32 cellular contexts compared by ENCODE assay signal in the genomic region with DNA sequence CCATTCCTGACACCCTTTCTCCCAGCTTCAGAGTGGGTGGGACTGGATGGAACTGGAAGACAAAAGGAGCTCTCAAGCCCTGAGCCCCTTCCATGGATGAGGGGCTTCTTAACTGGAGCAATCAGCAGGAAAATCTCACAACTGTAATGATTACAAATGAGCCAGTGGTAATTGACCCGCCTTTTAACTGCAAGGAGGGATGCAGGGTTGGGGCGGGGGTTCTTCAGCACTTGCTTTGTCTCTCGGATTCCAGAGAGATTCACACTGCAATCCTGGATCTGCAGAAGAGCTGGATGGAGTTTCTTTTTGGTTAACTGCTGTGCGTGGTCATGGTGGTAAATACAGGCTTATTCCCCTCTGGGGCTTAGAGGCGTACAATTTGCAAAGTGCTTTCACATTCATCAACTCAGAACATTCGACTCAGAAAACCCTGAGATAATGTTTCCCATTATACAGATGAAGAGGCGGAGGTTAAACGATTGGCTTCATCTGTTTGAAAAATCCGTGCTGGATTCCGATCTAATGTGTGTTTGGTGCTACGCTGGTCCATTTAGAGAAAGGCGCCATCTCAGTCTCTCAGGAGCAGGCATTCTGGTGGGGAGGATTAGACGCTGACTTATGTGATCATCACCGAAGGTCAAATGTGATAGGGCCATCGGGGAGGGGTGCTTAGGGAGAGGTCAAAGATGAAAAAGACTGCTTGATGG.
DNase-seq lines count a peak whose midpoint lies in the region; ATAC-seq and TF ChIP-seq lines count a peak whose summit lies in the region.
"Had no signal": no experiment of that assay in that cellular context is flagged by ENCODE, and none has a peak within 500 bp of the region (broad histone marks: within the 10 kb centered on the region; RNA-seq: fewer than 3 reads in every experiment).

No MANE protein-coding gene starts in this region.

- no peaks in the 10 kb centered on the region for H3K9me3 ChIP-seq in OCI-LY7 (ENCODE audit: low read length)
- no peaks in the 10 kb centered on the region for H3K9me3 ChIP-seq in endodermal cell (ENCODE audit: control insufficient read depth, low read length)
- H3K9me3 ChIP-seq: SJSA1, tibial artery had no signal

- no peaks in the 10 kb centered on the region for H3K9me3 Mint-ChIP-seq in GM23338
- H3K9me3 Mint-ChIP-seq in endodermal cell: no peaks in the 10 kb centered on the region
- H3K9me3 Mint-ChIP-seq in osteocyte (ENCODE audit: unreplicated experiment): no peaks in the 10 kb centered on the region
- H3K9me3 Mint-ChIP-seq: activated naive CD8-positive, alpha-beta T cell treated with anti-CD3 and anti-CD28 coated beads for 36 hours; effector memory CD8-positive, alpha-beta T cell had no signal

- TF ChIP-seq CTCF in GM23338 (conservative IDR thresholded peaks at IDR 0.05; ENCODE audit: low read depth in 2 of 2): no peak
- TF ChIP-seq CTCF in OCI-LY7 (conservative IDR thresholded peaks at IDR 0.05; ENCODE audit: low read length): no peak
- no peak for TF ChIP-seq CTCF in endodermal cell (conservative IDR thresholded peaks at IDR 0.05)
- no peak for TF ChIP-seq CTCF in osteocyte (IDR thresholded peaks at IDR 0.05)

- H3K4me3 ChIP-seq in GM23338 (no peak overlapping the region), OCI-LY7 (ENCODE audit: low read depth, low read length, poor library complexity, severe bottlenecking) (no peak overlapping the region), endodermal cell (ENCODE audit: low read length) (no peak overlapping the region)
- H3K4me3 ChIP-seq: cardiac muscle cell, coronary artery, SJSA1, tibial artery had no signal

- H3K9me2 ChIP-seq in GM23338 (ENCODE audit: insufficient read depth) (no peaks in the 10 kb centered on the region), OCI-LY7 (ENCODE audit: insufficient read depth, low read length) (no peaks in the 10 kb centered on the region)

- CTCF ChIA-PET in OCI-LY7 (lab: Charles Lee; ENCODE audit: unreplicated experiment): no interaction called here

- no peak overlapping the region for H3K4me2 ChIP-seq in GM23338
- peak overlapping the region; percentile 72 for H3K4me2 ChIP-seq in OCI-LY7 (ENCODE audit: low read length)

- H3K4me3 Mint-ChIP-seq in GM23338: no peak overlapping the region
- no peak overlapping the region for H3K4me3 Mint-ChIP-seq in endodermal cell
- no peak overlapping the region for H3K4me3 Mint-ChIP-seq in osteocyte (ENCODE audit: unreplicated experiment)
- H3K4me3 Mint-ChIP-seq: activated naive CD8-positive, alpha-beta T cell treated with anti-CD3 and anti-CD28 coated beads for 36 hours; effector memory CD8-positive, alpha-beta T cell had no signal

- no peak overlapping the region for H3K9ac ChIP-seq in endodermal cell (ENCODE audit: extremely low read depth, low read length, poor library complexity, severe bottlenecking)

- peaks cover 20% of the 10 kb centered on the region for H3K27me3 Mint-ChIP-seq in GM23338 (ENCODE audit: insufficient read depth, low read depth, poor library complexity)
- H3K27me3 Mint-ChIP-seq in endodermal cell (ENCODE audit: insufficient read depth): peaks cover 32% of the 10 kb centered on the region
- H3K27me3 Mint-ChIP-seq in osteocyte (ENCODE audit: unreplicated experiment): peaks cover 26% of the 10 kb centered on the region

- intact Hi-C loops in OCI-LY7 (cut with micrococcal nuclease; ENCODE audit: unreplicated experiment): loop anchor here (5.0 kb wide), 1 partner anchor 52 kb away; no protein-coding TSS in a partner anchor

- H3K27ac ChIP-seq in GM23338 (ENCODE audit: low read depth): no peak overlapping the region
- H3K27ac ChIP-seq in OCI-LY7 (ENCODE audit: low read depth, low read length, poor library complexity, severe bottlenecking): no peak overlapping the region
- H3K27ac ChIP-seq in endodermal cell (ENCODE audit: low read depth, low read length): peak overlapping the region; percentile 55
- H3K27ac ChIP-seq: C4-2B, cardiac muscle cell, coronary artery, SJSA1, tibial artery had no signal

- H3K27me3 ChIP-seq in GM23338 (ENCODE audit: insufficient read depth) (peaks cover 45% of the 10 kb centered on the region), endodermal cell (ENCODE audit: control insufficient read depth, insufficient read depth, low read length, poor library complexity, severe bottlenecking) (no peaks in the 10 kb centered on the region)
- H3K27me3 ChIP-seq: cardiac muscle cell, SJSA1 had no signal

- no TSS peak for BruUV-seq in OCI-LY7 (replicated peaks; lab: Mats Ljungman, UMichigan)

- no peaks in the 10 kb centered on the region for H3K36me3 ChIP-seq in GM23338 (ENCODE audit: insufficient read depth)
- H3K36me3 ChIP-seq in OCI-LY7 (ENCODE audit: insufficient read depth, low read length): no peaks in the 10 kb centered on the region
- H3K36me3 ChIP-seq in endodermal cell (ENCODE audit: control insufficient read depth, insufficient read depth, low read length): no peaks in the 10 kb centered on the region
- H3K36me3 ChIP-seq: cardiac muscle cell, SJSA1, tibial artery had no signal

- ATAC-seq in GM23338 (no peak), GM18517 (IDR thresholded peaks at IDR 0.05; ENCODE audit: unreplicated experiment) (no peak), GM18868 (IDR thresholded peaks at IDR 0.05; ENCODE audit: unreplicated experiment) (no peak)
- ATAC-seq: effector memory CD8-positive, alpha-beta T cell had no signal

- H2AFZ ChIP-seq in GM23338 (no peak overlapping the region), OCI-LY7 (ENCODE audit: low read length) (peak overlapping the region; percentile 86; the same call in 1 of the 2 replicates)

- H3K36me3 Mint-ChIP-seq in GM23338 (ENCODE audit: low read depth): no peaks in the 10 kb centered on the region
- no peaks in the 10 kb centered on the region for H3K36me3 Mint-ChIP-seq in endodermal cell (ENCODE audit: low read depth)
- no peaks in the 10 kb centered on the region for H3K36me3 Mint-ChIP-seq in osteocyte (ENCODE audit: unreplicated experiment)
- H3K36me3 Mint-ChIP-seq: activated naive CD8-positive, alpha-beta T cell treated with anti-CD3 and anti-CD28 coated beads for 36 hours; naive B cell had no signal

- H3F3A ChIP-seq in GM23338 (replicated peaks; ENCODE audit: low read depth): no peaks in the 10 kb centered on the region

- DNase-seq in GM23338 (ENCODE audit: low spot score) (peak; percentile 42), OCI-LY7 (ENCODE audit: low spot score) (no peak), endodermal cell (peak; percentile 76), osteocyte (ENCODE audit: extremely low spot score, unreplicated experiment) (peak; percentile 49), NCI-H2171 treated with DMSO at 0.1 percent for 48 hours (lab: John Stamatoyannopoulos, UW) (no peak)
- DNase-seq: activated CD4-positive, alpha-beta T cell treated with anti-CD3 and anti-CD28 coated beads for 48 hours; activated CD8-positive, alpha-beta memory T cell treated with anti-CD3 and anti-CD28 coated beads for 24 hours; activated gamma-delta T cell; activated naive CD8-positive, alpha-beta T cell treated with anti-CD3 and anti-CD28 coated beads for 36 hours; activated T-cell treated with anti-CD3 and anti-CD28 coated beads, Interleukin-2, amount 50 U/mL, for 1 hour; anterior cingulate cortex; COR-L47; effector memory CD8-positive, alpha-beta T cell; erythroblast; Kasumi-1; kidney; midbrain; MV-4-11; naive B cell; NCI-H1436 treated with DMSO at 0.1 percent for 48 hours; NCI-H748 treated with DMSO at 0.1 percent for 48 hours; occipital lobe; stimulated activated CD4-positive, alpha-beta T cell treated with anti-CD3 and anti-CD28 coated beads, Interleukin-15, amount 100 ng/mL, for 24 hours; stimulated activated CD4-positive, alpha-beta T cell treated with anti-CD3 and anti-CD28 coated beads, Interleukin-4, amount 100 ng/mL, for 4 hours; T1000; tibial artery had no signal

- H3K4me1 Mint-ChIP-seq in GM23338 (peaks cover 32% of the 10 kb centered on the region), endodermal cell (peaks cover 53% of the 10 kb centered on the region), osteocyte (ENCODE audit: unreplicated experiment) (peaks cover 23% of the 10 kb centered on the region)

- H3K27ac Mint-ChIP-seq in GM23338 (no peak overlapping the region), endodermal cell (no peak overlapping the region), osteocyte (ENCODE audit: unreplicated experiment) (no peak overlapping the region)
- H3K27ac Mint-ChIP-seq: activated naive CD8-positive, alpha-beta T cell treated with anti-CD3 and anti-CD28 coated beads for 36 hours; effector memory CD8-positive, alpha-beta T cell; naive B cell had no signal

- peaks cover 24% of the 10 kb centered on the region for H3K4me1 ChIP-seq in GM23338 (ENCODE audit: insufficient read depth)
- H3K4me1 ChIP-seq in OCI-LY7 (ENCODE audit: insufficient read depth, low read length, poor library complexity, severe bottlenecking): peaks cover 52% of the 10 kb centered on the region
- H3K4me1 ChIP-seq in endodermal cell (ENCODE audit: control insufficient read depth, insufficient read depth, low read length): peaks cover 23% of the 10 kb centered on the region

- H3K79me2 ChIP-seq in GM23338 (replicated peaks; ENCODE audit: insufficient read depth): no peaks in the 10 kb centered on the region
- no peaks in the 10 kb centered on the region for H3K79me2 ChIP-seq in OCI-LY7 (ENCODE audit: insufficient read depth, low read depth, low read length)

- H4K20me1 ChIP-seq in GM23338 (replicated peaks; ENCODE audit: insufficient read depth): no peaks in the 10 kb centered on the region; the same call in 1 of the 2 replicates
- no peaks in the 10 kb centered on the region for H4K20me1 ChIP-seq in OCI-LY7 (ENCODE audit: insufficient read depth, low read length)

- POLR2A ChIA-PET in OCI-LY7 (lab: Charles Lee): no interaction called here

- 70 to 76% methylated on average over 11 to 15 of the region's 15 CpGs for WGBS in endodermal cell (ENCODE audit: insufficient coverage in 1 of 2, insufficient read length in 1 of 2), 2 experiments

TF ChIP-seq in GM23338, 12 proteins besides CTCF, POLR2A, EP300 and RAD21:
- no peak for TF ChIP-seq ZNF331 (CRISPR knock-in tag; IDR thresholded peaks at IDR 0.05; ENCODE audit: low read depth)
- TF ChIP-seq ZNF114 (CRISPR knock-in tag; IDR thresholded peaks at IDR 0.05): no peak
- TF ChIP-seq EZH2 (IDR thresholded peaks at IDR 0.05; ENCODE audit: low read depth, unreplicated experiment): no peak
- no peak for TF ChIP-seq NANOG (IDR thresholded peaks at IDR 0.05; ENCODE audit: borderline replicate concordance)
- no peak for TF ChIP-seq STAT1 (IDR thresholded peaks at IDR 0.05; ENCODE audit: unreplicated experiment)
- no peak for TF ChIP-seq EZH2phosphoT487 (IDR thresholded peaks at IDR 0.05; ENCODE audit: unreplicated experiment)
TF ChIP-seq in GM23338: peak in this region for 0.

Comparison
In these comparisons a context has a peak if more than half of its experiments do, and no peak if none do; other contexts are left out.
1. DNase-seq: peak in GM23338 (single experiment), endodermal cell (single experiment) and osteocyte (single experiment); none in OCI-LY7 (single experiment) and NCI-H2171 treated with DMSO at 0.1 percent for 48 hours (single experiment).